Comparison of ENCODE assay signal across 8 cellular contexts in the genomic region with DNA sequence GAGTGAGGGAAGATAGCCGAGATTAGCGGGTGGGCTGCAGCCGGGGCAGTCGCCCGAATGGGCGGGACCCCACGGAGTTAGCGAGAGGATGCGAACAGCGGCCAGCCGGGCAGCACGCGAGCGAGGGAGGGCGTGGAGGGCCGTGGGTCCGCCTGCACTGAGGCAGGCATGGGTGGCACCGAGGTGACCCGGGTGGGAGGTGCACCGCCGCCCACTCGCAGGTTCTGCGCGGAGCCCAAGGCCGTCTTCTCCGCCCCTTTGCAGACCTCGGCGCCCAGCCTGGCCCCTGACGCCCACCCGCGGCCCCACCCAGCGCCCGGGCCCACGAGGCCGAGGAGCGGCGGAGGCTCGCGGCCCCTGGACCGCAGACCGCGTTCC. TPM values are rescaled to one million over a fixed set of nuclear protein-coding genes. Genes with fewer than 3 reads are reported as not detected.
A peak's percentile ranks its signal among the peaks of the same experiment; 100 is the strongest.
DNase-seq lines count a peak whose midpoint lies in the region; ATAC-seq and TF ChIP-seq lines count a peak whose summit lies in the region.
"Not testable (repeated sequence)": the region's sequence is repeated elsewhere in the genome, so short reads cannot be mapped to it uniquely, and the experiment has no call there.

No MANE protein-coding gene starts in this region.

- not testable (repeated sequence) for H3K27ac ChIP-seq in CD8-positive, alpha-beta T cell (ENCODE audit: low read depth, low read length); psoas muscle

- not testable (repeated sequence) for DNase-seq in CD8-positive, alpha-beta T cell; activated CD8-positive, alpha-beta T cell treated with anti-CD3 and anti-CD28 coated beads, Interleukin-2, amount 10 ng/mL, durations not matched to agents 7 days and 5 days; left ventricle myocardium superior; psoas muscle

- CTCF ChIA-PET in CD8-positive, alpha-beta T cell (lab: Charles Lee); activated CD8-positive, alpha-beta T cell treated with anti-CD3 and anti-CD28 coated beads, Interleukin-2, amount 10 ng/mL, durations not matched to agents 7 days and 5 days (lab: Charles Lee): not testable (repeated sequence)

- H3K9me3 Mint-ChIP-seq in CD8-positive, alpha-beta T cell; activated CD8-positive, alpha-beta T cell treated with anti-CD3 and anti-CD28 coated beads, Interleukin-2, amount 10 ng/mL, durations not matched to agents 7 days and 5 days (ENCODE audit: insufficient read depth): not testable (repeated sequence)

- intact Hi-C loops in CD8-positive, alpha-beta T cell (cut with DNase I, micrococcal nuclease); left ventricle myocardium superior (cut with micrococcal nuclease); psoas muscle (cut with DNase I): not testable (repeated sequence)

- H3K27ac Mint-ChIP-seq in CD8-positive, alpha-beta T cell; activated CD8-positive, alpha-beta T cell treated with anti-CD3 and anti-CD28 coated beads, Interleukin-2, amount 10 ng/mL, durations not matched to agents 7 days and 5 days: not testable (repeated sequence)

- not testable (repeated sequence) for H3K27me3 Mint-ChIP-seq in CD8-positive, alpha-beta T cell (ENCODE audit: low read depth); activated CD8-positive, alpha-beta T cell treated with anti-CD3 and anti-CD28 coated beads, Interleukin-2, amount 10 ng/mL, durations not matched to agents 7 days and 5 days (ENCODE audit: low read depth)

- not testable (repeated sequence) for H3K4me1 ChIP-seq in CD8-positive, alpha-beta T cell (ENCODE audit: insufficient read depth, low read length); psoas muscle

- H3K36me3 ChIP-seq in CD8-positive, alpha-beta T cell (ENCODE audit: insufficient read depth, low read length); psoas muscle (ENCODE audit: insufficient read depth in 1 of 2, low read depth in 1 of 2): not testable (repeated sequence)

- H3K27me3 ChIP-seq in CD8-positive, alpha-beta T cell (ENCODE audit: insufficient read depth, low read length); psoas muscle (ENCODE audit: insufficient read depth in 3 of 3, low read length in 2 of 3): not testable (repeated sequence)

- peak; percentile 34 for ATAC-seq in CD8-positive, alpha-beta T cell
- ATAC-seq in GM19023 (IDR thresholded peaks at IDR 0.05; ENCODE audit: unreplicated experiment), result peak; percentile 33
- peak; percentile 28 for ATAC-seq in GM21619 (IDR thresholded peaks at IDR 0.05; ENCODE audit: unreplicated experiment)
- ATAC-seq in HG02981 (IDR thresholded peaks at IDR 0.05; ENCODE audit: unreplicated experiment), result peak; percentile 21
- peak; percentile 41 for ATAC-seq in HG03457 (IDR thresholded peaks at IDR 0.05; ENCODE audit: unreplicated experiment)
- peak; percentile 57 for ATAC-seq in activated CD8-positive, alpha-beta T cell treated with anti-CD3 and anti-CD28 coated beads, Interleukin-2, amount 10 ng/mL, durations not matched to agents 7 days and 5 days
- peak; percentile 59 for ATAC-seq in left ventricle myocardium superior
- peak in 3 of 4 donors; percentile 16 to 38 (median 34) for ATAC-seq in psoas muscle

- not testable (repeated sequence) for H3K4me3 ChIP-seq in CD8-positive, alpha-beta T cell (ENCODE audit: low read depth, low read length); psoas muscle

- POLR2A ChIA-PET in CD8-positive, alpha-beta T cell (lab: Charles Lee); activated CD8-positive, alpha-beta T cell treated with anti-CD3 and anti-CD28 coated beads, Interleukin-2, amount 10 ng/mL, durations not matched to agents 7 days and 5 days (lab: Charles Lee): not testable (repeated sequence)

- 73 to 100% methylated on average over 8 of the region's 42 CpGs; no CpG with 5 or more reads in 1 of the 3 donors for WGBS in psoas muscle, 3 donors

- not testable (repeated sequence) for H3K4me3 Mint-ChIP-seq in CD8-positive, alpha-beta T cell; activated CD8-positive, alpha-beta T cell treated with anti-CD3 and anti-CD28 coated beads, Interleukin-2, amount 10 ng/mL, durations not matched to agents 7 days and 5 days

- H3K9me3 ChIP-seq in CD8-positive, alpha-beta T cell (ENCODE audit: low read length); psoas muscle: not testable (repeated sequence)

- not testable (repeated sequence) for H3K36me3 Mint-ChIP-seq in CD8-positive, alpha-beta T cell; activated CD8-positive, alpha-beta T cell treated with anti-CD3 and anti-CD28 coated beads, Interleukin-2, amount 10 ng/mL, durations not matched to agents 7 days and 5 days (ENCODE audit: low read depth)

- not testable (repeated sequence) for H3K4me1 Mint-ChIP-seq in CD8-positive, alpha-beta T cell (ENCODE audit: low read depth); activated CD8-positive, alpha-beta T cell treated with anti-CD3 and anti-CD28 coated beads, Interleukin-2, amount 10 ng/mL, durations not matched to agents 7 days and 5 days (ENCODE audit: low read depth)

- TF ChIP-seq CTCF in CD8-positive, alpha-beta T cell (IDR thresholded peaks at IDR 0.05); psoas muscle (IDR thresholded peaks at IDR 0.05): not testable (repeated sequence)

RNA-seq across cellular contexts. Expression of a gene that starts 48.9 kb away (rescaled TPM):
- total RNA-seq in CD8-positive, alpha-beta T cell, result 10 to 100 TPM; 18.3 to 19.3 TPM
- total RNA-seq in activated CD8-positive, alpha-beta T cell treated with anti-CD3 and anti-CD28 coated beads, Interleukin-2, amount 10 ng/mL, durations not matched to agents 7 days and 5 days, result 10 to 100 TPM; 44.5 to 50.2 TPM
- total RNA-seq in left ventricle myocardium superior (6.8 TPM), psoas muscle (1 to 10 TPM in 3 of 4 donors, under 1 TPM in 1; 0.89 to 3.0 (median 2.0) TPM)
- polyA plus RNA-seq in psoas muscle, result 10 to 100 TPM in 1 of 3 donors, 1 to 10 TPM in 2; 1.2 to 16.3 (median 2.3) TPM
